ENCODE assay signal across 8 cellular contexts in the genomic region with DNA sequence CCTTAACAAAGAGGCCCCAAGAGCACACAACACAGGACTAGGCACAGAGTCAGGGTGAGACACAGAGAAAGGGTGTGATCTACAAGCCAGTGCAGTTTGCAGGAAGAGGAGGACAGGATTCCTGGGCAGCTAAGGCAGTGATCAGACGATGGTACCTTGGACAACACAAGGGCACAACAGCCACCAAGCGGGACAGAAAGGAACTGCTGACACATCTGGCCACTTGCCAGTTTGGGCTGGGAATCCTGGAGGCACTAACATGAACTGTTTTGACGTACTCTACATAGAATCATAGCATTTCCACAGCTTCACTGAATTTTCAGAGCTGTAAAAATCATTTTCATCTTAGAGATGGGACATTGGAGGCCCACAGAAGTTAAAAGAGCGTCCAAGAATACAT.
DNase-seq lines count a peak whose midpoint lies in the region; ATAC-seq and TF ChIP-seq lines count a peak whose summit lies in the region.

No MANE protein-coding gene starts in this region.

- H3K9me3 Mint-ChIP-seq in activated T-cell treated with anti-CD3 and anti-CD28 coated beads, Interleukin-2, amount 50 U/mL, for 24 hours = no peaks in the 10 kb centered on the region

- H3K27me3 Mint-ChIP-seq in activated T-cell treated with anti-CD3 and anti-CD28 coated beads, Interleukin-2, amount 50 U/mL, for 24 hours = no peaks in the 10 kb centered on the region

- no peaks in the 10 kb centered on the region for H3K27me3 ChIP-seq in right atrium auricular region

- H3K27ac ChIP-seq in right atrium auricular region = no peak overlapping the region

- H3K27ac Mint-ChIP-seq in activated T-cell treated with anti-CD3 and anti-CD28 coated beads, Interleukin-2, amount 50 U/mL, for 24 hours = no peak overlapping the region

- no peaks in the 10 kb centered on the region for H3K4me1 Mint-ChIP-seq in activated T-cell treated with anti-CD3 and anti-CD28 coated beads, Interleukin-2, amount 50 U/mL, for 24 hours (ENCODE audit: low read depth)

- H3K36me3 ChIP-seq in right atrium auricular region = no peaks in the 10 kb centered on the region

- ATAC-seq in Right ventricle myocardium inferior (peak; percentile 59), HG03565 (IDR thresholded peaks at IDR 0.05; ENCODE audit: unreplicated experiment) (no peak), GM21526 (IDR thresholded peaks at IDR 0.05; ENCODE audit: low FRiP score, unreplicated experiment) (no peak)

- no peaks in the 10 kb centered on the region for H3K36me3 Mint-ChIP-seq in activated T-cell treated with anti-CD3 and anti-CD28 coated beads, Interleukin-2, amount 50 U/mL, for 24 hours (ENCODE audit: low read depth)

- peak in 1 of 2 donors; percentile 65 for TF ChIP-seq CTCF in right atrium auricular region (IDR thresholded peaks at IDR 0.05)

- intact Hi-C loops in Right ventricle myocardium inferior (cut with DNase I) = no loop called here

- H3K4me3 ChIP-seq in right atrium auricular region = no peak overlapping the region

- no peaks in the 10 kb centered on the region for H3K4me1 ChIP-seq in right atrium auricular region

- TF ChIP-seq POLR2A in erythroblast (IDR thresholded peaks at IDR 0.05; ENCODE audit: low read length) = no peak

- DNase-seq in Right ventricle myocardium inferior (ENCODE audit: missing footprints) = no peak
- no peak for DNase-seq in right atrium auricular region (ENCODE audit: low spot score)
- peak; percentile 18 for DNase-seq in NCI-H2171 treated with DMSO at 0.1 percent for 48 hours (lab: John Stamatoyannopoulos, UW)
- peak; percentile 39 to 61 for DNase-seq in erythroblast (lab: John Stamatoyannopoulos, UW)
- DNase-seq in renal cortical epithelial cell (ENCODE audit: low read depth) = peak; percentile 40
- no peak for DNase-seq in activated T-cell treated with anti-CD3 and anti-CD28 coated beads, Interleukin-2, amount 50 U/mL, for 24 hours

- no peak overlapping the region for H3K4me3 Mint-ChIP-seq in activated T-cell treated with anti-CD3 and anti-CD28 coated beads, Interleukin-2, amount 50 U/mL, for 24 hours

- H3K9me3 ChIP-seq in right atrium auricular region = no peaks in the 10 kb centered on the region

Comparison
In these comparisons a context has a peak if more than half of its experiments do, and no peak if none do; other contexts are left out.
1. DNase-seq: peak in NCI-H2171 treated with DMSO at 0.1 percent for 48 hours (single experiment), erythroblast (2 of 2) and renal cortical epithelial cell (single experiment); none in Right ventricle myocardium inferior (single experiment), right atrium auricular region (single experiment) and activated T-cell treated with anti-CD3 and anti-CD28 coated beads, Interleukin-2, amount 50 U/mL, for 24 hours (single experiment).